ENCODE assay signal across 3 cellular contexts in genomic region chr2:110456291-110457237, GRCh38. TPM values are rescaled to one million over a fixed set of nuclear protein-coding genes. Genes with fewer than 3 reads are reported as not detected.
"Had no signal": no experiment of that assay in that cellular context is flagged by ENCODE, and none has a peak within 500 bp of the region (broad histone marks: within the 10 kb centered on the region; RNA-seq: fewer than 3 reads in every experiment).

No MANE protein-coding gene starts in this region.

RNA-seq across cellular contexts. Expression of gene LIMS4, which starts 16.1 kb away (rescaled TPM):
- total RNA-seq: activated CD4-positive, alpha-beta T cell treated with anti-CD3 and anti-CD28 coated beads, Interleukin-2, amount 10 ng/mL, durations not matched to agents 24 days and 14 days; activated CD4-positive, alpha-beta T cell treated with anti-CD3 and anti-CD28 coated beads, Interleukin-2, amount 10 ng/mL, durations not matched to agents 7 days and 5 days; WTC11 had no signal
